ENCODE assay signal across 8 cellular contexts in the genomic region with DNA sequence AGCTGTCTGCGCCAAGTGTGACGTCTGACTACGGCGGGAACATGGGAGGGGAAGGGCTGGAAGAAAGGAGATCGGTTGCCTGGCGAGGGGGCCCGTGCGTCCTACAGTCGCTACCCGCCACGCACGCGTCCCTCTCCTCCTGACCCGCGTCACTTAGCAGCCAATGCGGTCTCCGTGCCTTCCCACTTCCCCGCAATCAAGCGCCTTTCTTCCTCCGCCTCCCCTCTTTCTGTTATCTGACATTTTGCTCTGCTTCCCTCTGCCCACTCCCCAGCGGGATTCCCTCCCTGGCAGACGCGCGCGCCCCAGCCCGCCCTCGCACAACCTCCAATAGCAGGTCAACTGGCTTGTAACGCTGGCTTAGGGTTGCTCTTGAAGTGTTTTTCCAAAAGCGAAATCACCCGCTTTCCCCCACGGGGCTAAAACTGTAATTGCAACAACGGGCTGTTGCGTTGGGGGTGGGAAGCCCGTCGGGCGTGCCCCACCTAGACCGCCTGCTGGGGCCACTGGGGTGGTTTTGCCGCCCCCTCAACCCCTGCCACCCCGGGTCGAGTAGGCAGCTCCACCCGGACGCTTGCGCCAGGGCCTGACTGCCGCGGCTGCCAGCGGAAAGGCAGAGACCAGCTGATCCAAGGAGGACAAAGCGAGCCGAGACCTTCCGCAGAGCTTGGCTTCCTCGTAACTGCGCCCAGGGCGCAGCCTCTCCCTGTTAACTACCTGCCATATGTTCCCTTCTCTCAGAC. TPM values are rescaled to one million over a fixed set of nuclear protein-coding genes. Genes with fewer than 3 reads are reported as not detected.
DNase-seq lines count a peak whose midpoint lies in the region; ATAC-seq and TF ChIP-seq lines count a peak whose summit lies in the region.

No MANE protein-coding gene starts in this region.

- H3K27ac ChIP-seq in VCaP (peak overlapping the region; percentile 99), mesodermal cell (ENCODE audit: low read depth, low read length, severe bottlenecking) (peak overlapping the region; percentile 87), testis (peak overlapping the region; percentile 79 to 84)

- peaks cover 11% of the 10 kb centered on the region for H3K4me1 Mint-ChIP-seq in endothelial cell (ENCODE audit: unreplicated experiment)

- TF ChIP-seq POLR2A in testis (IDR thresholded peaks at IDR 0.05), result no peak

- H3K4me3 ChIP-seq in mesodermal cell (ENCODE audit: extremely low read depth, insufficient read depth, low read length, poor library complexity, severe bottlenecking), result peak overlapping the region; percentile 62
- peak overlapping the region; percentile 61 to 69 for H3K4me3 ChIP-seq in testis

- peak; percentile 48 for ATAC-seq in GM18511 (IDR thresholded peaks at IDR 0.05; ENCODE audit: unreplicated experiment)
- peak; percentile 37 for ATAC-seq in HG02885 (IDR thresholded peaks at IDR 0.05; ENCODE audit: poor library complexity, unreplicated experiment)

- no peaks in the 10 kb centered on the region for H3K36me3 Mint-ChIP-seq in endothelial cell (ENCODE audit: low read depth, unreplicated experiment)

- peak overlapping the region; percentile 89 for H3K27ac Mint-ChIP-seq in endothelial cell (ENCODE audit: unreplicated experiment)

- H3K9me3 Mint-ChIP-seq in endothelial cell (ENCODE audit: unreplicated experiment), result no peaks in the 10 kb centered on the region

- H3K9me3 ChIP-seq in mesodermal cell (ENCODE audit: control insufficient read depth, low read length), result peaks cover 3% of the 10 kb centered on the region
- H3K9me3 ChIP-seq in testis, result no peaks in the 10 kb centered on the region

- no peaks in the 10 kb centered on the region for H3K36me3 ChIP-seq in mesodermal cell (ENCODE audit: control insufficient read depth, insufficient read depth, low read length)
- H3K36me3 ChIP-seq in testis (ENCODE audit: low read depth, missing control alignments), result no peaks in the 10 kb centered on the region

- intact Hi-C loops in testis (cut with DNase I; ENCODE audit: low total_unique reads), result no loop called here

- peaks cover 4% of the 10 kb centered on the region for H3K27me3 Mint-ChIP-seq in endothelial cell (ENCODE audit: unreplicated experiment)

- DNase-seq in AML-193 (lab: John Stamatoyannopoulos, UW) (peak; percentile 39 to 43), NCI-H2081 (lab: John Stamatoyannopoulos, UW) (peak; percentile 83 to 92), endothelial cell (ENCODE audit: low spot score) (peak; percentile 70), testis (peak; percentile 67)

- 1% methylated on average over 42 to 43 of the region's 52 CpGs for WGBS in mesodermal cell (ENCODE audit: insufficient coverage in 2 of 2), 2 experiments
- 0 to 1% methylated on average over 43 to 52 of the region's 52 CpGs for WGBS in testis, 2 donors

- peak overlapping the region; percentile 96 for H3K4me3 Mint-ChIP-seq in endothelial cell (ENCODE audit: unreplicated experiment)

- H3K4me1 ChIP-seq in mesodermal cell (ENCODE audit: control insufficient read depth, insufficient read depth, low read length, poor library complexity, severe bottlenecking) (peaks cover 3% of the 10 kb centered on the region), testis (peaks cover 10% of the 10 kb centered on the region)

- H3K27me3 ChIP-seq in testis, result no peaks in the 10 kb centered on the region

- peak; percentile 32 for TF ChIP-seq CTCF in VCaP (conservative IDR thresholded peaks at IDR 0.05)
- peak; percentile 14 for TF ChIP-seq CTCF in endothelial cell (IDR thresholded peaks at IDR 0.05; ENCODE audit: unreplicated experiment)
- TF ChIP-seq CTCF in testis (IDR thresholded peaks at IDR 0.05), result peak; percentile 6 to 23 (median 21)

RNA-seq across cellular contexts. Expression of gene SOX4, which starts 6.2 kb away (rescaled TPM):
- total RNA-seq in endothelial cell (ENCODE audit: unreplicated experiment) (132 TPM), testis (10 to 100 TPM; 42.9 to 43.9 TPM)
- 107 TPM for polyA plus RNA-seq in mesodermal cell (2013, experiment 1 of 2)
- 90.0 TPM for polyA plus RNA-seq in mesodermal cell (2013, experiment 2 of 2)
- 16.1 TPM for polyA plus RNA-seq in testis (ENCODE audit: insufficient read depth, low read depth, low replicate concordance)

Comparison
In these comparisons a context has a peak if more than half of its experiments do, and no peak if none do; other contexts are left out.
1. Peak in every context shown above with its lines: DNase-seq, ATAC-seq, H3K4me3 ChIP-seq and H3K27ac ChIP-seq.